Comparison of ENCODE assay signal across 8 cellular contexts in genomic region chr3:179147571-179148445, GRCh38. TPM values are rescaled to one million over a fixed set of nuclear protein-coding genes. Genes with fewer than 3 reads are reported as not detected.
DNase-seq lines count a peak whose midpoint lies in the region; ATAC-seq and TF ChIP-seq lines count a peak whose summit lies in the region.

TSS of gene PIK3CA (plus strand) at chr3:179148357. CDS start at chr3:179198826, 50,469 bp downstream.

- H3K4me3 ChIP-seq in SK-N-SH (ENCODE audit: low read depth in 2 of 2, low read length in 1 of 2) = peak within 1 kb of the TSS; percentile 72 to 95
- H3K4me3 ChIP-seq in testis = peak within 1 kb of the TSS; percentile 94 to 97

- peaks cover 16% of the 10 kb centered on the region for H3F3A ChIP-seq in SK-N-SH (replicated peaks; ENCODE audit: insufficient read depth)

- peak within 1 kb of the TSS; percentile 97 for H2AFZ ChIP-seq in SK-N-SH (ENCODE audit: low read depth)

- ATAC-seq in HG02571 (IDR thresholded peaks at IDR 0.05; ENCODE audit: unreplicated experiment) = peak; percentile 76
- peak; percentile 96 for ATAC-seq in omental fat pad (ENCODE audit: low FRiP score)

- no peaks in the 10 kb centered on the region for H3K27me3 ChIP-seq in SK-N-SH (ENCODE audit: insufficient read depth)
- H3K27me3 ChIP-seq in testis = no peaks in the 10 kb centered on the region

- peaks cover 40% of the 10 kb centered on the region for H3K79me2 ChIP-seq in SK-N-SH (ENCODE audit: insufficient read depth)

- no peak for TF ChIP-seq RAD21 in SK-N-SH (IDR thresholded peaks at IDR 0.05; ENCODE audit: low read length)

- no peak for TF ChIP-seq EP300 in SK-N-SH (IDR thresholded peaks at IDR 0.05; ENCODE audit: borderline replicate concordance in 1 of 2, low read depth in 1 of 2, low read length in 1 of 2)

- intact Hi-C loops in testis (cut with DNase I; ENCODE audit: low total_unique reads) = loop anchor here (5.0 kb wide), 1 partner anchor 174 kb away; the partner anchor contains the start of gene ZNF639

- POLR2A ChIA-PET in SK-N-SH (lab: Yijun Ruan, JAX) = interaction anchor here (1.1 to 1.6 kb wide), 2 partner anchors 84 to 168 kb away, joined by 3 read pairs; no protein-coding TSS in a partner anchor

- CTCF ChIA-PET in SK-N-SH (lab: Yijun Ruan, JAX) = interaction anchor here (0.8 to 5.1 kb wide), 20 partner anchors 11 to 175 kb away, joined by 3 to 42 read pairs (median 4); partner anchors contain the start of gene ZNF639

- under 1% methylated on average over 47 of the region's 53 CpGs for WGBS in SK-N-SH (ENCODE audit: low lambda C conversion rate)
- 0% methylated on average over 43 to 53 of the region's 53 CpGs for WGBS in testis, 2 donors

- DNase-seq in GM04504 (ENCODE audit: low read depth) (peak; percentile 96), NCI-H1048 (lab: John Stamatoyannopoulos, UW) (peak; percentile 92), SK-N-SH (peak; percentile 91), glomerular visceral epithelial cell (ENCODE audit: extremely low spot score) (peak; percentile 96), omental fat pad (ENCODE audit: low spot score) (peak; percentile 69), testis (peak; percentile 98)
- DNase-seq in activated naive CD4-positive, alpha-beta T cell treated with anti-CD3 and anti-CD28 coated beads, Interleukin-2, amount 50 U/mL, for 16 hours = peak; percentile 93

- no peaks in the 10 kb centered on the region for H3K9me2 ChIP-seq in SK-N-SH

- H4K20me1 ChIP-seq in SK-N-SH (ENCODE audit: insufficient read depth) = peaks cover 29% of the 10 kb centered on the region

- peak within 1 kb of the TSS; percentile 84 for H3K4me2 ChIP-seq in SK-N-SH

- H3K36me3 ChIP-seq in SK-N-SH (replicated peaks in 1 of 2; ENCODE audit: control insufficient read depth in 1 of 2, insufficient read depth in 2 of 2, low read length in 1 of 2) = no peaks in the 10 kb centered on the region
- H3K36me3 ChIP-seq in testis (ENCODE audit: low read depth, missing control alignments) = no peaks in the 10 kb centered on the region

- no peaks in the 10 kb centered on the region for H3K9me3 ChIP-seq in SK-N-SH
- H3K9me3 ChIP-seq in testis = no peaks in the 10 kb centered on the region

- no peak for TF ChIP-seq CTCF in SK-N-SH (IDR thresholded peaks at IDR 0.05)
- TF ChIP-seq CTCF in omental fat pad (IDR thresholded peaks at IDR 0.05) = no peak
- no peak for TF ChIP-seq CTCF in testis (IDR thresholded peaks at IDR 0.05)

- peak; percentile 30 for TF ChIP-seq POLR2A in testis (IDR thresholded peaks at IDR 0.05)

- H3K27ac ChIP-seq in SK-N-SH (ENCODE audit: low read depth in 2 of 2, low read length in 1 of 2) (peak within 1 kb of the TSS; percentile 83 to 94), testis (peak within 1 kb of the TSS; percentile 97 to 99)

- peak within 1 kb of the TSS; percentile 90 for H3K9ac ChIP-seq in SK-N-SH

- H3K4me1 ChIP-seq in SK-N-SH (ENCODE audit: control insufficient read depth in 1 of 2, insufficient read depth in 2 of 2, low read depth in 1 of 2, low read length in 1 of 2) = peaks cover 4 to 7% of the 10 kb centered on the region in 2 experiments; a peak in 3 of 4 replicates
- peaks cover 9% of the 10 kb centered on the region for H3K4me1 ChIP-seq in testis

TF ChIP-seq in SK-N-SH, 30 proteins besides CTCF, POLR2A, EP300 and RAD21 (continues in another document):
- TF ChIP-seq SMC3 (IDR thresholded peaks at IDR 0.05; ENCODE audit: low read depth, low read length) = no peak
- TF ChIP-seq REST (IDR thresholded peaks at IDR 0.05; ENCODE audit: low read depth, low read length) = no peak
- no peak; the same call in 1 of the 2 replicates for TF ChIP-seq TAF1 (IDR thresholded peaks at IDR 0.05; ENCODE audit: borderline replicate concordance, low read depth, low read length)
- peak; percentile 94 for TF ChIP-seq ELF1 (IDR thresholded peaks at IDR 0.05)
- 0 out of 2 replicates have a peak, but pooled peaks have one; percentile 20 for TF ChIP-seq TCF12 (IDR thresholded peaks at IDR 0.05)
- no peak for TF ChIP-seq YY1 (IDR thresholded peaks at IDR 0.05; ENCODE audit: low read depth)
- TF ChIP-seq MXI1 (IDR thresholded peaks at IDR 0.05; ENCODE audit: low read depth, low read length) = peak; percentile 92
- TF ChIP-seq NFIC (IDR thresholded peaks at IDR 0.05; ENCODE audit: borderline replicate concordance) = no peak
- no peak for TF ChIP-seq MEF2A (IDR thresholded peaks at IDR 0.05; ENCODE audit: borderline replicate concordance, low read depth)
- no peak for TF ChIP-seq FOXM1 (IDR thresholded peaks at IDR 0.05; ENCODE audit: low read depth)
- no peak for TF ChIP-seq RCOR1 (IDR thresholded peaks at IDR 0.05; ENCODE audit: low read length)
- no peak for TF ChIP-seq PBX3 (IDR thresholded peaks at IDR 0.05)
- TF ChIP-seq USF1 (IDR thresholded peaks at IDR 0.05; ENCODE audit: borderline replicate concordance, low read depth) = no peak
- TF ChIP-seq JUND (IDR thresholded peaks at IDR 0.05) = no peak
- TF ChIP-seq FOXJ3 (CRISPR knock-in tag; IDR thresholded peaks at IDR 0.05) = peak; percentile 28; the same call in 1 of the 2 replicates
- peak; percentile 95 for TF ChIP-seq GABPA (IDR thresholded peaks at IDR 0.05; ENCODE audit: low read depth)
- TF ChIP-seq RXRA (IDR thresholded peaks at IDR 0.05; ENCODE audit: borderline replicate concordance, low read depth) = no peak
- no peak for TF ChIP-seq FOSL2 (IDR thresholded peaks at IDR 0.05; ENCODE audit: borderline replicate concordance, low read depth)
- no peak for TF ChIP-seq USF2 (IDR thresholded peaks at IDR 0.05; ENCODE audit: borderline replicate concordance, low read depth, low read length)
- peak; percentile 39 for TF ChIP-seq POLR2AphosphoS5 (IDR thresholded peaks at IDR 0.05; ENCODE audit: low read depth, low read length)
- TF ChIP-seq RFX5 (IDR thresholded peaks at IDR 0.05; ENCODE audit: low read length) = no peak
- no peak for TF ChIP-seq TEAD4 (IDR thresholded peaks at IDR 0.05; ENCODE audit: borderline replicate concordance, insufficient read depth)
- TF ChIP-seq MAX (IDR thresholded peaks at IDR 0.05; ENCODE audit: low read depth) = peak; percentile 73
- peak; percentile 69 for TF ChIP-seq NRF1 (IDR thresholded peaks at IDR 0.05; ENCODE audit: low read depth, low read length)
- no peak for TF ChIP-seq GATA2 (CRISPR knock-in tag; IDR thresholded peaks at IDR 0.05)

RNA-seq across cellular contexts. Expression of gene PIK3CA, which starts in this region (rescaled TPM):
- polyA plus RNA-seq in SK-N-SH (2012; rRNA removed) (3.2 and 3.9 TPM in 2 replicates), testis (ENCODE audit: insufficient read depth, low read depth, low replicate concordance) (11.2 TPM)
- 5.3 and 5.7 TPM in 2 replicates for polyA plus RNA-seq in SK-N-SH (2012; cell fraction: cytosol; rRNA removed)
- polyA plus RNA-seq in SK-N-SH (2012; cell fraction: nucleus; rRNA removed) = 1.9 and 5.8 TPM in 2 replicates
- total RNA-seq in omental fat pad (10 to 100 TPM; 28.8 to 75.6 (median 48.0) TPM), testis (10 to 100 TPM; 20.8 to 27.1 TPM)

Comparison
In these comparisons a context has a peak if more than half of its experiments do, and no peak if none do; other contexts are left out.
1. Peak in every context shown above with its lines: DNase-seq, ATAC-seq, H3K4me3 ChIP-seq and H3K27ac ChIP-seq.